11 cellular contexts compared by ENCODE assay signal in the genomic region with DNA sequence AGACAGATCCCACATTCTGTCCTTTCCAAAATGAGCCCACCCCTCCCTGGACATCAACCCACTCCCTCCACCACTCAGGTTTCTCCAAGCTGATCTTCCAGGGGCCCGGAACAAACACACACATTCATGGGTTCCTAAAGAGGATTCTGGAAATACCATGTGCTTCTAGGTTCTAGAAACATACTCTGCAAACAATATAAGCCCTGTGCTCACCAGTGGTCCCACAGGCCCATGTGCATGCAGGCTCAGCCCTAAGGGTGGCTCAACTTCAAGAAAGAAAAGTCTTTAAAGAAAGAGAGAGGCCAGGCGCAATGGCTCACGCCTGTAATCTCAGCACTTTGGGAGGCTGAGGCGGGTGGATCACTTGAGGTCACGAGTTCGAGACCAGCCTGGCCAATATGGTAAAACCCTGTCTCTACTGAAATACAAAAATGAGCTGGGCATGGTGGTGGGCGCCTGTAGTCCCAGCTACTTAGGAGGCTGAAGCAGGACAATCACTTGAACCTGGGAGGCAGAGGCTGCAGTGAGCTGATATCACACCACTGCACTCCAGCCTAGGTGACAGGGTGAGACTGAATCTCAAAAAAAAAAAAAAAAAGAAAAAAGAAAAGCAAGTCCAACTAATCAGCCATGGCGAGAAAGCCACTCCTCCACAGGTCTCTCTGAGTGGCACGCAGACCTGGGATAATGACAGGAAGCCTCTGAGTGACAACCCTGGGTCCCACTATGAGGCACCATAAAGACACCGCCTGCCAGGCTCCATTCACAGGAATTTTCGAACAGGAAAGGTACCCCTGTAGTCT. TPM values are rescaled to one million over a fixed set of nuclear protein-coding genes. Genes with fewer than 3 reads are reported as not detected.
DNase-seq lines count a peak whose midpoint lies in the region; ATAC-seq and TF ChIP-seq lines count a peak whose summit lies in the region.
"Had no signal": no experiment of that assay in that cellular context is flagged by ENCODE, and none has a peak within 500 bp of the region (broad histone marks: within the 10 kb centered on the region; RNA-seq: fewer than 3 reads in every experiment).

No MANE protein-coding gene starts in this region.

- intact Hi-C loops in ascending aorta (cut with DNase I) = no loop called here

- H3K27me3 ChIP-seq in ascending aorta (no peaks in the 10 kb centered on the region), foreskin keratinocyte (no peaks in the 10 kb centered on the region)

- H3K36me3 Mint-ChIP-seq in stimulated activated naive CD8-positive, alpha-beta T cell treated with anti-CD3 and anti-CD28 coated beads, Interleukin-15, Interleukin-2, amounts not matched to agents 100 ng/mL and 50 ng/mL, for 24 hours (ENCODE audit: low read depth) = peaks cover 15% of the 10 kb centered on the region
- no peaks in the 10 kb centered on the region for H3K36me3 Mint-ChIP-seq in natural killer cell treated with Interleukin-12 subunit alpha and Interleukin-12 subunit beta and Interleukin-15 and Interleukin-18, amount 100 ng/mL, for 72 hours
- H3K36me3 Mint-ChIP-seq in glutamatergic neuron (ENCODE audit: unreplicated experiment) = no peaks in the 10 kb centered on the region

- no peaks in the 10 kb centered on the region for H3K27me3 Mint-ChIP-seq in stimulated activated naive CD8-positive, alpha-beta T cell treated with anti-CD3 and anti-CD28 coated beads, Interleukin-15, Interleukin-2, amounts not matched to agents 100 ng/mL and 50 ng/mL, for 24 hours
- H3K27me3 Mint-ChIP-seq in natural killer cell treated with Interleukin-12 subunit alpha and Interleukin-12 subunit beta and Interleukin-15 and Interleukin-18, amount 100 ng/mL, for 72 hours = no peaks in the 10 kb centered on the region
- H3K27me3 Mint-ChIP-seq in glutamatergic neuron (ENCODE audit: unreplicated experiment) = no peaks in the 10 kb centered on the region

- ATAC-seq in stimulated activated naive CD8-positive, alpha-beta T cell treated with anti-CD3 and anti-CD28 coated beads, Interleukin-15, Interleukin-2, amounts not matched to agents 100 U/mL and 50 U/mL, for 24 hours = no peak
- no peak for ATAC-seq in natural killer cell treated with Interleukin-12 subunit alpha and Interleukin-12 subunit beta and Interleukin-15 and Interleukin-18, amount 100 ng/mL, for 72 hours
- no peak for ATAC-seq in foreskin keratinocyte

- TF ChIP-seq CTCF in ascending aorta (IDR thresholded peaks at IDR 0.05) = no peak
- TF ChIP-seq CTCF in GM20000 (IDR thresholded peaks at IDR 0.05; ENCODE audit: extremely low read depth, missing control alignments) = no peak
- TF ChIP-seq CTCF in glutamatergic neuron (IDR thresholded peaks at IDR 0.05; ENCODE audit: partially characterized antibody, unreplicated experiment) = no peak
- no peak for TF ChIP-seq CTCF in foreskin keratinocyte (conservative IDR thresholded peaks at IDR 0.05)

- H3K4me3 ChIP-seq in ascending aorta = no peak overlapping the region

- H3K9me3 Mint-ChIP-seq in stimulated activated naive CD8-positive, alpha-beta T cell treated with anti-CD3 and anti-CD28 coated beads, Interleukin-15, Interleukin-2, amounts not matched to agents 100 ng/mL and 50 ng/mL, for 24 hours = no peaks in the 10 kb centered on the region
- H3K9me3 Mint-ChIP-seq in natural killer cell treated with Interleukin-12 subunit alpha and Interleukin-12 subunit beta and Interleukin-15 and Interleukin-18, amount 100 ng/mL, for 72 hours = no peaks in the 10 kb centered on the region
- H3K9me3 Mint-ChIP-seq in glutamatergic neuron (ENCODE audit: unreplicated experiment) = no peaks in the 10 kb centered on the region

- peak overlapping the region; percentile 42 for H3K27ac Mint-ChIP-seq in stimulated activated naive CD8-positive, alpha-beta T cell treated with anti-CD3 and anti-CD28 coated beads, Interleukin-15, Interleukin-2, amounts not matched to agents 100 ng/mL and 50 ng/mL, for 24 hours
- peak overlapping the region; percentile 45 to 72 for H3K27ac Mint-ChIP-seq in natural killer cell treated with Interleukin-12 subunit alpha and Interleukin-12 subunit beta and Interleukin-15 and Interleukin-18, amount 100 ng/mL, for 72 hours
- no peak overlapping the region for H3K27ac Mint-ChIP-seq in glutamatergic neuron (ENCODE audit: unreplicated experiment)

- no peak for DNase-seq in stimulated activated naive CD8-positive, alpha-beta T cell treated with anti-CD3 and anti-CD28 coated beads, Interleukin-15, Interleukin-2, amounts not matched to agents 100 U/mL and 50 U/mL, for 24 hours
- DNase-seq in ascending aorta (ENCODE audit: low spot score in 2 of 2) (no peak), GM20000 (ENCODE audit: low spot score) (no peak), glutamatergic neuron (no peak), foreskin keratinocyte (no peak), NCI-H82 treated with DMSO at 0.1 percent for 48 hours (lab: John Stamatoyannopoulos, UW; ENCODE audit: unreplicated experiment) (no peak)
- DNase-seq in natural killer cell treated with Interleukin-12 subunit alpha and Interleukin-12 subunit beta and Interleukin-15 and Interleukin-18, amount 100 ng/mL, for 72 hours (ENCODE audit: low spot score) = no peak
- DNase-seq: effector CD4-positive, alpha-beta T cell; NCI-H2107; OCI-M1 had no signal

- no peak overlapping the region for H3K4me3 Mint-ChIP-seq in stimulated activated naive CD8-positive, alpha-beta T cell treated with anti-CD3 and anti-CD28 coated beads, Interleukin-15, Interleukin-2, amounts not matched to agents 100 ng/mL and 50 ng/mL, for 24 hours
- H3K4me3 Mint-ChIP-seq in natural killer cell treated with Interleukin-12 subunit alpha and Interleukin-12 subunit beta and Interleukin-15 and Interleukin-18, amount 100 ng/mL, for 72 hours = no peak overlapping the region
- H3K4me3 Mint-ChIP-seq in glutamatergic neuron (ENCODE audit: unreplicated experiment) = no peak overlapping the region

- no peaks in the 10 kb centered on the region for H3K36me3 ChIP-seq in ascending aorta

- H3K27ac ChIP-seq in ascending aorta = peak overlapping the region; percentile 69 to 71
- H3K27ac ChIP-seq in foreskin keratinocyte = no peak overlapping the region

- no peaks in the 10 kb centered on the region for H3K9me3 ChIP-seq in ascending aorta

- peaks cover 94% of the 10 kb centered on the region for H3K4me1 Mint-ChIP-seq in stimulated activated naive CD8-positive, alpha-beta T cell treated with anti-CD3 and anti-CD28 coated beads, Interleukin-15, Interleukin-2, amounts not matched to agents 100 ng/mL and 50 ng/mL, for 24 hours (ENCODE audit: low read depth)
- peaks cover 61 to 70% of the 10 kb centered on the region in 2 donors for H3K4me1 Mint-ChIP-seq in natural killer cell treated with Interleukin-12 subunit alpha and Interleukin-12 subunit beta and Interleukin-15 and Interleukin-18, amount 100 ng/mL, for 72 hours (ENCODE audit: low read depth in 2 of 2)
- peaks cover 12% of the 10 kb centered on the region for H3K4me1 Mint-ChIP-seq in glutamatergic neuron (ENCODE audit: low read depth, unreplicated experiment)

- peaks cover 17 to 53% of the 10 kb centered on the region in 2 donors for H3K4me1 ChIP-seq in ascending aorta
- peaks cover 23% of the 10 kb centered on the region for H3K4me1 ChIP-seq in foreskin keratinocyte

RNA-seq across cellular contexts. Expression of a gene that starts 59.5 kb away (rescaled TPM):
- total RNA-seq in ascending aorta (30.2 TPM), glutamatergic neuron (ENCODE audit: unreplicated experiment) (145 TPM), foreskin keratinocyte (12.2 and 13.6 TPM in 2 replicates)
- total RNA-seq in natural killer cell treated with Interleukin-12 subunit alpha and Interleukin-12 subunit beta and Interleukin-15 and Interleukin-18, amount 100 ng/mL, for 72 hours = 10 to 100 TPM; 18.9 to 32.2 TPM
- polyA plus RNA-seq in foreskin keratinocyte = 9.6 TPM in 2 replicates
